ENCODE assay signal across 10 cellular contexts in genomic region chrX:20217279-20217678, GRCh38. TPM values are rescaled to one million over a fixed set of nuclear protein-coding genes. Genes with fewer than 3 reads are reported as not detected.
A peak's percentile ranks its signal among the peaks of the same experiment; 100 is the strongest.
DNase-seq lines count a peak whose midpoint lies in the region; ATAC-seq and TF ChIP-seq lines count a peak whose summit lies in the region.
"Had no signal": no experiment of that assay in that cellular context is flagged by ENCODE, and none has a peak within 500 bp of the region (broad histone marks: within the 10 kb centered on the region; RNA-seq: fewer than 3 reads in every experiment).

No MANE protein-coding gene starts in this region.

- H3K27me3 ChIP-seq in gastrocnemius medialis = no peaks in the 10 kb centered on the region

- TF ChIP-seq POLR2A in gastrocnemius medialis (IDR thresholded peaks at IDR 0.05) = no peak

- ATAC-seq in gastrocnemius medialis = no peak
- ATAC-seq: GM12878 had no signal

- in situ Hi-C loops in gastrocnemius medialis (cut with MboI; ENCODE audit: low sequenced_read_pairs in 4 of 4) = no loop called here

- intact Hi-C loops in gastrocnemius medialis (cut with DNase I; ENCODE audit: low total_unique reads) = loop anchor here (5.0 to 10.0 kb wide), 2 partner anchors 75 to 98 kb away; partner anchors contain the start of gene EIF1AX

- no peak for TF ChIP-seq CTCF in gastrocnemius medialis (IDR thresholded peaks at IDR 0.05 in 4 of 5, conservative IDR thresholded peaks at IDR 0.05 in 1 of 5)

- H3K4me3 ChIP-seq in gastrocnemius medialis = peak overlapping the region; percentile 32 to 42 (median 36)
- H3K4me3 ChIP-seq: GM12878 had no signal

- peaks cover 8 to 29% of the 10 kb centered on the region in 2 donors for H3K4me1 ChIP-seq in gastrocnemius medialis

- no peaks in the 10 kb centered on the region for H3K9me3 ChIP-seq in gastrocnemius medialis

- no peaks in the 10 kb centered on the region for H3K36me3 ChIP-seq in gastrocnemius medialis

- DNase-seq in GM04504 (ENCODE audit: low read depth) (peak; percentile 20), NCI-H2196 treated with DMSO at 0.1 percent for 48 hours (lab: John Stamatoyannopoulos, UW; ENCODE audit: unreplicated experiment) (peak; percentile 8), dermis blood vessel endothelial cell (peak; percentile 81), gastrocnemius medialis (no peak), activated gamma-delta T cell treated with Interleukin-2 at 50 U/mL for 16 hours (no peak), middle frontal gyrus (ENCODE audit: extremely low spot score, low spot score) (no peak)
- DNase-seq in stimulated activated CD4-positive, alpha-beta T cell treated with anti-CD3 and anti-CD28 coated beads, Interleukin-4, amount 100 ng/mL, for 4 hours = no peak
- DNase-seq: activated CD4-positive, alpha-beta T cell treated with anti-CD3 and anti-CD28 coated beads for 4 hours; NCI-H1436 treated with DMSO at 0.1 percent for 48 hours had no signal

- H3K27ac ChIP-seq in gastrocnemius medialis = peak overlapping the region; percentile 68 to 86 (median 75)

RNA-seq across cellular contexts. Expression of gene RPS6KA3, which starts 49.4 kb away (rescaled TPM):
- 156 and 182 TPM in 2 replicates for total RNA-seq in dermis blood vessel endothelial cell
- total RNA-seq in gastrocnemius medialis = 10 to 100 TPM; 53.1 to 91.0 (median 66.0) TPM

Comparison
In these comparisons a context has a peak if more than half of its experiments do, and no peak if none do; other contexts are left out.
1. DNase-seq: peak in GM04504 (single experiment), NCI-H2196 treated with DMSO at 0.1 percent for 48 hours (single experiment) and dermis blood vessel endothelial cell (single experiment); none in gastrocnemius medialis (0 of 2), activated gamma-delta T cell treated with Interleukin-2 at 50 U/mL for 16 hours (single experiment), stimulated activated CD4-positive, alpha-beta T cell treated with anti-CD3 and anti-CD28 coated beads, Interleukin-4, amount 100 ng/mL, for 4 hours (0 of 2) and middle frontal gyrus (single experiment).